ENCODE assay signal across 26 cellular contexts in the genomic region with DNA sequence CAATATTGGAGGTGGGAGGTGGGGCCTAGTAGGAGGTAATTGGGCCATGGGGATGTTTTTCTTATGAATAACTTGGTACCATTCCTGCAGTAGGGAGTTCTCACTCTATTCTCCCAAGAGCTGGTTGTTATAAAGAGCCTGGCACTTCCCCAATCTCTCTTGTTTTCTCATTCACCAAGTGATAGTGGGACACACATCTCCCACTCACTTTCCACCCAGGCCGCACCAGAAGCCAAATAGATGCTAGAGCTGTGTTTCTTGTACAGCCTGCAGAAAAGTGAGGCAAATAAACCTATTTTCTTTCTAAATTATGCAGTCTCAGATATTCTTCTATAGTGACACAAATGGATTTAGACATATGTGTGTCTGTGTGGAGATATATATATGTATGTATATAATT.
"Had no signal": no experiment of that assay in that cellular context is flagged by ENCODE, and none has a peak within 500 bp of the region (broad histone marks: within the 10 kb centered on the region; RNA-seq: fewer than 3 reads in every experiment).

No MANE protein-coding gene starts in this region.

- H3K4me1 ChIP-seq: stomach, suprapubic skin, testis, thyroid gland, tibial artery, tibial nerve, transverse colon, upper lobe of left lung, upper lobe of right lung, uterus, vagina had no signal

- DNase-seq: stimulated activated CD4-positive, alpha-beta T cell treated with anti-CD3 and anti-CD28 coated beads, Interleukin-2, amount 100 ng/mL, for 48 hours; stimulated activated CD4-positive, alpha-beta T cell treated with anti-CD3 and anti-CD28 coated beads, Interleukin-4, amount 100 ng/mL, for 1 hour; stimulated activated CD4-positive, alpha-beta T cell treated with anti-CD3 and anti-CD28 coated beads, Interleukin-4, amount 100 ng/mL, for 24 hours; stimulated activated CD4-positive, alpha-beta T cell treated with anti-CD3 and anti-CD28 coated beads, Interleukin-4, amount 100 ng/mL, for 4 hours; stimulated activated CD8-positive, alpha-beta memory T cell treated with anti-CD3 and anti-CD28 coated beads, Interleukin-4, amount 100 ng/mL, for 48 hours; stimulated activated naive B cell treated with anti-CD40 and anti-IgM and Interleukin-4, amounts not matched to agents 10 μg/mL and 1 μg/mL and 100 μg/mL, for 72 hours; stimulated activated naive CD4-positive, alpha-beta T cell; stimulated activated naive CD4-positive, alpha-beta T cell treated with Interleukin-2 at 50 U/mL for 16 hours; stimulated activated naive CD8-positive, alpha-beta T cell treated with anti-CD3 and anti-CD28 coated beads, Interleukin-15, amount 100 ng/mL, for 72 hours; stimulated activated naive CD8-positive, alpha-beta T cell treated with anti-CD3 and anti-CD28 coated beads, Interleukin-15, Interleukin-2, amounts not matched to agents 100 U/mL and 50 U/mL, for 24 hours; stomach; substantia nigra; testis; thyroid gland; tibial artery; transverse colon; trophoblast cell; upper lobe of left lung; upper lobe of right lung; uterus had no signal

- H3K9me3 ChIP-seq: stomach, suprapubic skin, testis, thoracic aorta, thyroid gland, tibial artery, tibial nerve, transverse colon, upper lobe of left lung, upper lobe of right lung, uterus, vagina had no signal

- H3K27me3 ChIP-seq: stomach, suprapubic skin, testis, thyroid gland, tibial artery, tibial nerve, transverse colon, upper lobe of left lung, upper lobe of right lung, uterus, vagina had no signal

- H3K4me3 ChIP-seq: stomach, suprapubic skin, testis, thoracic aorta, thyroid gland, tibial artery, tibial nerve, transverse colon, upper lobe of left lung, upper lobe of right lung, uterus, vagina had no signal

- ATAC-seq: stimulated activated effector memory CD8-positive, alpha-beta T cell treated with anti-CD3 and anti-CD28 coated beads, Interleukin-12 subunit alpha, Interleukin-12 subunit beta, amount 100 ng/mL, for 72 hours; stimulated activated memory B cell treated with anti-CD40 and anti-IgM and Interleukin-4, amounts not matched to agents 10 μg/mL and 1 μg/mL and 100 μg/mL, for 72 hours; stimulated activated naive B cell treated with anti-CD40 and anti-IgM and Interleukin-4, amounts not matched to agents 10 μg/mL and 1 μg/mL and 100 μg/mL, for 72 hours; stimulated activated naive CD8-positive, alpha-beta T cell treated with anti-CD3 and anti-CD28 coated beads, Interleukin-15, amount 100 ng/mL, for 72 hours; stimulated activated naive CD8-positive, alpha-beta T cell treated with anti-CD3 and anti-CD28 coated beads, Interleukin-15, Interleukin-2, amounts not matched to agents 100 U/mL and 50 U/mL, for 24 hours; upper lobe of right lung had no signal

- H3K36me3 ChIP-seq: stomach, suprapubic skin, thoracic aorta, thyroid gland, tibial artery, transverse colon, upper lobe of left lung, upper lobe of right lung, uterus, vagina had no signal
